ENCODE assay signal across 1 cellular context in genomic region chr18:26865557-26865956, GRCh38.
A peak's percentile ranks its signal among the peaks of the same experiment; 100 is the strongest.
TF ChIP-seq lines count a peak whose summit lies in the region.

AQP4 (minus strand) TSS chr18:26865707; CDS start chr18:26865689, 18 bp downstream.

TF ChIP-seq in HEK293, 187 proteins besides CTCF, POLR2A, EP300 and RAD21 (continued from another document):
- TF ChIP-seq ZNF398 (tag by site-specific recombination; IDR thresholded peaks at IDR 0.05) (0 out of 2 replicates have a peak, but pooled peaks have one; percentile 10), TRIM28 (IDR thresholded peaks at IDR 0.05; ENCODE audit: borderline replicate concordance, low read length) (peak; percentile 88; the same call in 1 of the 2 replicates), ZBTB49 (tag by site-specific recombination; IDR thresholded peaks at IDR 0.05; ENCODE audit: low read depth) (no peak), GLIS2 (tag by site-specific recombination; IDR thresholded peaks at IDR 0.05) (0 out of 2 replicates have a peak, but pooled peaks have one; percentile 19), PRDM10 (tag by site-specific recombination; IDR thresholded peaks at IDR 0.05) (0 out of 2 replicates have a peak, but pooled peaks have one; percentile 20), PRDM6 (tag by site-specific recombination; IDR thresholded peaks at IDR 0.05) (peak; percentile 41; the same call in 1 of the 2 replicates)
